In genomic region chr1:119318466-119319309, GRCh38 we compare ENCODE assay signal across 14 cellular contexts. TPM values are rescaled to one million over a fixed set of nuclear protein-coding genes. Genes with fewer than 3 reads are reported as not detected.
DNase-seq lines count a peak whose midpoint lies in the region; ATAC-seq lines count a peak whose summit lies in the region.
"Had no signal": no experiment of that assay in that cellular context is flagged by ENCODE, and none has a peak within 500 bp of the region (broad histone marks: within the 10 kb centered on the region; RNA-seq: fewer than 3 reads in every experiment).

No MANE protein-coding gene starts in this region.

- H3K4me3 ChIP-seq in GM08714 (ENCODE audit: low read length), result peak overlapping the region; percentile 26; the same call in 1 of the 2 replicates
- H3K4me3 ChIP-seq: lower lobe of right lung, pancreas, SJSA1 had no signal

- DNase-seq in GM03348 (ENCODE audit: low spot score) (no peak), COLO668 (lab: John Stamatoyannopoulos, UW; ENCODE audit: unreplicated experiment) (no peak), NCI-H128 (lab: John Stamatoyannopoulos, UW; ENCODE audit: unreplicated experiment) (no peak)
- DNase-seq: activated CD4-positive, alpha-beta T cell treated with anti-CD3 and anti-CD28 coated beads for 1 hour; lower lobe of right lung; NCI-H69; pancreas had no signal

- ATAC-seq in GM18873 (IDR thresholded peaks at IDR 0.05; ENCODE audit: low FRiP score, unreplicated experiment) (peak; percentile 57), HG02588 (IDR thresholded peaks at IDR 0.05; ENCODE audit: unreplicated experiment) (peak; percentile 78), HG03432 (IDR thresholded peaks at IDR 0.05; ENCODE audit: unreplicated experiment) (peak; percentile 86), esophagus mucosa (no peak)
- ATAC-seq: lower lobe of right lung, pancreas had no signal

RNA-seq across cellular contexts. Expression of gene HAO2, which starts 49.9 kb away (rescaled TPM):
- total RNA-seq in esophagus mucosa, result not detected
- total RNA-seq: glomerular endothelial cell, lower lobe of right lung, pancreas, SJSA1 had no signal
